Comparison of ENCODE assay signal across 11 cellular contexts in the genomic region with DNA sequence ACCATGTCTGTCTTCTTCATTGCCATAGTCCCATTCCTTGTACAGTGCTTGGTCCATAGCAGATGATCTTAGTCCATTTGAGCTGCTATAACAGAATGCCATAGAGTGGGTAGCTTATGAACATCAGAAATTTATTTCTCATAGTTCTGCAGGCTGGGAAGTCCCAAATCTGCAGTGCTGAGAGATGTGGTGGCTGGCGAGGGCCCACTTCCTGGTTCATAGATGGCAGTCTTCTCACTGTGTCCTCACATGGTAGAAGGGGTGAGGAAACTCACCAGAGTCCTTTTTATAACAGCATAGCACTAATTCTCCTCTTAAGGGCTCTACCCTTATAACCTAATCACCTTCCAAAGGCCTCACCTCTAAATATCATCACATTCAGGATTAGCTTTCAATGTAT. TPM values are rescaled to one million over a fixed set of nuclear protein-coding genes. Genes with fewer than 3 reads are reported as not detected.
DNase-seq lines count a peak whose midpoint lies in the region; ATAC-seq and TF ChIP-seq lines count a peak whose summit lies in the region.
"Had no signal": no experiment of that assay in that cellular context is flagged by ENCODE, and none has a peak within 500 bp of the region (broad histone marks: within the 10 kb centered on the region; RNA-seq: fewer than 3 reads in every experiment).

No MANE protein-coding gene starts in this region.

- H3K36me3 Mint-ChIP-seq in activated naive CD8-positive, alpha-beta T cell treated with anti-CD3 and anti-CD28 coated beads, Interleukin-2, amount 10 ng/mL, durations not matched to agents 7 days and 5 days = no peaks in the 10 kb centered on the region

- TF ChIP-seq CTCF in foreskin fibroblast (IDR thresholded peaks at IDR 0.05; ENCODE audit: low read depth, low read length) = no peak

- POLR2A ChIA-PET in activated naive CD8-positive, alpha-beta T cell treated with anti-CD3 and anti-CD28 coated beads, Interleukin-2, amount 10 ng/mL, durations not matched to agents 7 days and 5 days (lab: Charles Lee) = interaction anchor here (0.6 to 6.7 kb wide), 5 partner anchors 22 to 80 kb away, joined by 3 to 98 read pairs (median 4); a partner anchor contains a TSS

- peak overlapping the region; percentile 57 for H3K4me3 Mint-ChIP-seq in activated naive CD8-positive, alpha-beta T cell treated with anti-CD3 and anti-CD28 coated beads, Interleukin-2, amount 10 ng/mL, durations not matched to agents 7 days and 5 days

- peak; percentile 20 for ATAC-seq in GM18858 (IDR thresholded peaks at IDR 0.05; ENCODE audit: unreplicated experiment)
- ATAC-seq in activated naive CD8-positive, alpha-beta T cell treated with anti-CD3 and anti-CD28 coated beads, Interleukin-2, amount 10 ng/mL, durations not matched to agents 7 days and 5 days (ENCODE audit: low read depth) = peak; percentile 13
- ATAC-seq in GM21717 (IDR thresholded peaks at IDR 0.05; ENCODE audit: unreplicated experiment) = no peak
- ATAC-seq in GM19467 (IDR thresholded peaks at IDR 0.05; ENCODE audit: unreplicated experiment) = no peak

- no peaks in the 10 kb centered on the region for H3K27me3 Mint-ChIP-seq in activated naive CD8-positive, alpha-beta T cell treated with anti-CD3 and anti-CD28 coated beads, Interleukin-2, amount 10 ng/mL, durations not matched to agents 7 days and 5 days

- H3K4me1 Mint-ChIP-seq in activated naive CD8-positive, alpha-beta T cell treated with anti-CD3 and anti-CD28 coated beads, Interleukin-2, amount 10 ng/mL, durations not matched to agents 7 days and 5 days = peaks cover 84% of the 10 kb centered on the region

- DNase-seq in activated CD4-positive, CD25-positive, alpha-beta regulatory T cell treated with anti-CD3 and anti-CD28 coated beads, Interleukin-2, amount 50 U/mL, for 72 hours = peak; percentile 52
- no peak for DNase-seq in activated naive CD8-positive, alpha-beta T cell treated with anti-CD3 and anti-CD28 coated beads, Interleukin-2, amount 10 ng/mL, durations not matched to agents 7 days and 5 days
- DNase-seq in stimulated activated CD4-positive, alpha-beta T cell treated with anti-CD3 and anti-CD28 coated beads, Interleukin-2, amount 100 ng/mL, for 4 hours (ENCODE audit: low read depth) = peak; percentile 51
- DNase-seq in foreskin fibroblast (no peak), NCI-H187 treated with DMSO at 0.1 percent for 48 hours (lab: John Stamatoyannopoulos, UW) (no peak)
- DNase-seq: cerebellar nuclear complex, MG63 had no signal

- peak overlapping the region; percentile 55 for H3K27ac Mint-ChIP-seq in activated naive CD8-positive, alpha-beta T cell treated with anti-CD3 and anti-CD28 coated beads, Interleukin-2, amount 10 ng/mL, durations not matched to agents 7 days and 5 days

- H3K4me3 ChIP-seq in foreskin fibroblast (ENCODE audit: low read depth in 1 of 2, low read length in 2 of 2) = no peak overlapping the region
- H3K4me3 ChIP-seq: MG63, vagina had no signal

- no peaks in the 10 kb centered on the region for H3K9me3 Mint-ChIP-seq in activated naive CD8-positive, alpha-beta T cell treated with anti-CD3 and anti-CD28 coated beads, Interleukin-2, amount 10 ng/mL, durations not matched to agents 7 days and 5 days

RNA-seq across cellular contexts. Expression of a gene that starts 23.1 kb away (rescaled TPM):
- total RNA-seq in activated naive CD8-positive, alpha-beta T cell treated with anti-CD3 and anti-CD28 coated beads, Interleukin-2, amount 10 ng/mL, durations not matched to agents 7 days and 5 days = 100 to 1,000 TPM; 134 to 139 TPM

Comparison
In these comparisons a context has a peak if more than half of its experiments do, and no peak if none do; other contexts are left out.
1. ATAC-seq: peak in GM18858 (single experiment) and activated naive CD8-positive, alpha-beta T cell treated with anti-CD3 and anti-CD28 coated beads, Interleukin-2, amount 10 ng/mL, durations not matched to agents 7 days and 5 days (single experiment); none in GM21717 (single experiment) and GM19467 (single experiment).
2. DNase-seq: peak in activated CD4-positive, CD25-positive, alpha-beta regulatory T cell treated with anti-CD3 and anti-CD28 coated beads, Interleukin-2, amount 50 U/mL, for 72 hours (single experiment) and stimulated activated CD4-positive, alpha-beta T cell treated with anti-CD3 and anti-CD28 coated beads, Interleukin-2, amount 100 ng/mL, for 4 hours (single experiment); none in activated naive CD8-positive, alpha-beta T cell treated with anti-CD3 and anti-CD28 coated beads, Interleukin-2, amount 10 ng/mL, durations not matched to agents 7 days and 5 days (single experiment), foreskin fibroblast (0 of 2) and NCI-H187 treated with DMSO at 0.1 percent for 48 hours (single experiment).